Comparison of ENCODE assay signal across 8 cellular contexts in the genomic region with DNA sequence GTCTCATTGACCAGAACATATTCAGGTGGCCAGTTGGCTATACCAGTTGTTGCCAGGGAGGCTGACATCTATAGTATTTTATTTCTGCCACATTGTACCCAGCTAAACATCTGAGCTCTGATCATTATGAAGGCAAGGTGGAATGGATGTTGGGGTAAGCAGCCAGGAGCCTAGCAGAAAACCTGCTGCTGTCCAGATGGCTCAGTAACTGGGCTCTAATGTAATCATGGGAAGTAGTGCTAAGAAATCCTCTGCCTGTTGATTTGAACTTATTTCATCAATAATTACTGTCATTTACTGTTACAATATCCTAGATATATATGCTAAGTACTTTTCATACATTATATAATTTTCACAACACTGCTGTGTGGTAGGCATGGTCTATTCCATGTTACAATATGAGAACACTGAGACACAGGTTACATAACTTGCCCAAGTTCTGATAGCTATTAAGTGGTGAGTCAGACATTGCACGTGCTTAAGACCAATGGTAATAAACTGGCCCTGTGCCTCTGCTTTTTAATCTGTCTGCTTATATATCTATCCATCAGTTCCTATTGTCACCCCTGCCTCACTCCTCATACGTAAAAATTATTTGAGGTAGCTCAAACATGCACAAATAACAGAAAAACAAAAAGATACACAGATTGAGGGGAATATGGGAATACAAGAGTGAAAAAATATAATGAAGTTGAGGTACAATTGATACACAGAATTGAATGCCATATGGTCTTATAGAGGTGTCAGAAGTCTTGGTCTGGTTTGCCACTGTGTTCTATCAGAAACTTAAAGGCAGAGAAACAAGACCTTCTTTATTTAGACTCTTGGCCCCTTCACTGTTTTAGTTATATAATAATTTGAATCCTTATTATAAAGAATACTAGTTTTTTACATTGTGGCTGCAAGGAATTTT.
DNase-seq lines count a peak whose midpoint lies in the region; ATAC-seq and TF ChIP-seq lines count a peak whose summit lies in the region.

No MANE protein-coding gene starts in this region.

- no peaks in the 10 kb centered on the region for H3K9me3 ChIP-seq in HAP-1

- no peak overlapping the region for H3K4me3 ChIP-seq in HAP-1
- H3K4me3 ChIP-seq in coronary artery: no peak overlapping the region

- no peak overlapping the region for H3K4me3 Mint-ChIP-seq in stimulated activated effector memory CD8-positive, alpha-beta T cell treated with anti-CD3 and anti-CD28 coated beads, Interleukin-12 subunit alpha, Interleukin-12 subunit beta, amount 100 ng/mL, for 72 hours

- H3K9me3 Mint-ChIP-seq in stimulated activated effector memory CD8-positive, alpha-beta T cell treated with anti-CD3 and anti-CD28 coated beads, Interleukin-12 subunit alpha, Interleukin-12 subunit beta, amount 100 ng/mL, for 72 hours: no peaks in the 10 kb centered on the region

- no peaks in the 10 kb centered on the region for H3K27me3 ChIP-seq in HAP-1 (ENCODE audit: low read depth)

- peaks cover 23% of the 10 kb centered on the region for H3K4me1 Mint-ChIP-seq in stimulated activated effector memory CD8-positive, alpha-beta T cell treated with anti-CD3 and anti-CD28 coated beads, Interleukin-12 subunit alpha, Interleukin-12 subunit beta, amount 100 ng/mL, for 72 hours

- no peak overlapping the region for H3K27ac ChIP-seq in epithelial cell of prostate
- no peak overlapping the region for H3K27ac ChIP-seq in coronary artery

- peaks cover 31% of the 10 kb centered on the region for H3K36me3 Mint-ChIP-seq in stimulated activated effector memory CD8-positive, alpha-beta T cell treated with anti-CD3 and anti-CD28 coated beads, Interleukin-12 subunit alpha, Interleukin-12 subunit beta, amount 100 ng/mL, for 72 hours

- DNase-seq in NCI-H1694 treated with DMSO at 0.1 percent for 48 hours (lab: John Stamatoyannopoulos, UW) (peak; percentile 51), NCI-H1694 (lab: John Stamatoyannopoulos, UW) (no peak), NCI-H2171 (lab: John Stamatoyannopoulos, UW) (peak; percentile 20), epithelial cell of prostate (ENCODE audit: low read depth, low spot score) (peak; percentile 33), HAP-1 (ENCODE audit: low spot score in 2 of 2) (no peak), coronary artery (ENCODE audit: low spot score) (no peak)
- DNase-seq in stimulated activated effector memory CD8-positive, alpha-beta T cell treated with anti-CD3 and anti-CD28 coated beads, Interleukin-12 subunit alpha, Interleukin-12 subunit beta, amount 100 ng/mL, for 72 hours (ENCODE audit: low spot score in 2 of 2): no peak
- DNase-seq in stimulated activated CD4-positive, alpha-beta T cell treated with anti-CD3 and anti-CD28 coated beads, Interleukin-12 subunit alpha, Interleukin-12 subunit beta, amount 100 ng/mL, for 4 hours: no peak

- in situ Hi-C loops in HAP-1 (cut with MboI; ENCODE audit: low sequenced_read_pairs): no loop called here

- no peak for ATAC-seq in stimulated activated effector memory CD8-positive, alpha-beta T cell treated with anti-CD3 and anti-CD28 coated beads, Interleukin-12 subunit alpha, Interleukin-12 subunit beta, amount 100 ng/mL, for 72 hours

- H3K4me1 ChIP-seq in HAP-1: no peaks in the 10 kb centered on the region

- TF ChIP-seq CTCF in coronary artery (IDR thresholded peaks at IDR 0.05): no peak

- peak overlapping the region; percentile 64 for H3K27ac Mint-ChIP-seq in stimulated activated effector memory CD8-positive, alpha-beta T cell treated with anti-CD3 and anti-CD28 coated beads, Interleukin-12 subunit alpha, Interleukin-12 subunit beta, amount 100 ng/mL, for 72 hours

- no peaks in the 10 kb centered on the region; the same call in 1 of the 2 replicates for H3K36me3 ChIP-seq in HAP-1 (replicated peaks)

Comparison
In these comparisons a context has a peak if more than half of its experiments do, and no peak if none do; other contexts are left out.
1. DNase-seq: peak in NCI-H1694 treated with DMSO at 0.1 percent for 48 hours (single experiment), NCI-H2171 (single experiment) and epithelial cell of prostate (single experiment); none in NCI-H1694 (single experiment), stimulated activated effector memory CD8-positive, alpha-beta T cell treated with anti-CD3 and anti-CD28 coated beads, Interleukin-12 subunit alpha, Interleukin-12 subunit beta, amount 100 ng/mL, for 72 hours (0 of 2), stimulated activated CD4-positive, alpha-beta T cell treated with anti-CD3 and anti-CD28 coated beads, Interleukin-12 subunit alpha, Interleukin-12 subunit beta, amount 100 ng/mL, for 4 hours (single experiment), HAP-1 (0 of 2) and coronary artery (single experiment).